Comparison of ENCODE assay signal across 23 cellular contexts in the genomic region with DNA sequence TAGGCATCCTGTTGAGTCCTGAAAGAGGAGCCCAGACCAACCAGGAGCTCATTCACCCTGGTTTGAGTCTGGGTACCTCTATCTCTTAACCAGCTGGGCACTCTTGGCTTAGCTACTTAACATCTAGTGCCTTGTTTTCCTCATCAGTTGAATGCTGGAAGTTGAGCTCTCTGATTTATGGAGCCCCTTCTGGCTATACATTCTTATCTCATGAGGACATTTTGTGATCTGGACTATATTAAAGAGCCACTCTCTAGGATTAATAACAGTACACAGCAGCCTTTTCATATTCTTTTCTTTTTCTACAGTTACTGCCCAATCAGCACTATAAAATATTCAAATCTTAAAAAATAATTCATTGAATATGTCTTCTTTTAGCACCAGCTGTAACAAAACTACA.
"Had no signal": no experiment of that assay in that cellular context is flagged by ENCODE, and none has a peak within 500 bp of the region (broad histone marks: within the 10 kb centered on the region; RNA-seq: fewer than 3 reads in every experiment).

No MANE protein-coding gene starts in this region.

- H3K27ac ChIP-seq: KMS-11, SJSA1, SK-N-MC had no signal

- H3K4me3 ChIP-seq: SJSA1, SK-N-MC had no signal

- FAIRE-seq: HepG2, RCC 7860 had no signal

- H3K27me3 ChIP-seq: SJSA1 had no signal

- H3K9ac ChIP-seq: KMS-11 had no signal

- DNase-seq: IMR-90, Kasumi-1, MM.1S, NCI-H1048, NCI-H1105, NCI-H1417, NCI-H1436 treated with DMSO at 0.1 percent for 48 hours, NCI-H1694, NCI-H187 treated with DMSO at 0.1 percent for 48 hours, NCI-H2029 treated with DMSO at 0.1 percent for 48 hours, NCI-H2171 treated with DMSO at 0.1 percent for 48 hours, NCI-H2227 treated with DMSO at 0.1 percent for 48 hours, NCI-H524, NCI-H526 treated with DMSO at 0.1 percent for 48 hours, NCI-H748 treated with DMSO at 0.1 percent for 48 hours, Right ventricle myocardium superior, RPMI8226, SIG-M5 had no signal

- ATAC-seq: HepG2 had no signal

- H3K36me3 ChIP-seq: SJSA1 had no signal

- H3K4me2 ChIP-seq: KMS-11 had no signal

- H3K9me3 ChIP-seq: SJSA1 had no signal
